In the genomic region with DNA sequence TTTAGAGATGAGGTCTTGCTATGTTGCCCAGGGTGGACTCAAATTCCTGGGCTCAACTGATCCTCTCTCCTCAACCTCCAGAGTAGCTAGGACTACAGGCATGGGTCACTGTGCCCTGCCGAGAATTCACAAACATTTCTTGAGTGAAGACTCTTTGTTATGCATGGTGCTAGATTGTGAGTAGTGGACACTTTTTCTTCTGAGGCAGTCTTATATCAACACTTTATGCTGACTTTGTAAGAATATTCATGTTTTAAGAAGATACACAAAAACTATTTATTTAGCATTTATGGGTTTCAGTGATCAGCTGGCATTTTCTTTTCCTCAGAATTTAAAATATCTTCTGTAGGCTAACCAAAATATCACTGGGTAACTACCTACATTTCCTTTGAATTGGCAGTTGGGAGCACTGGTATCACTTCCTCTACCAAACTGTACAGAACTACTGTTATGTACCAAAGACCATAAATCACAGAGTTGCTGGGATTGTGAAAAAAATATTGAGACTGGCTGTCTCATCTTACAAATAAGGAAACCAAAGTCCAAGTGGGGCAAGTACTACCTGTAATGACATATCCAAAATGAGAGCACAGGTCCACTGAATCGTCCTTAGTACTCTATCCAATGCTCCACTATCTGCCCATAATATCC, we compare ENCODE assay signal across 10 cellular contexts. TPM values are rescaled to one million over a fixed set of nuclear protein-coding genes. Genes with fewer than 3 reads are reported as not detected.
DNase-seq lines count a peak whose midpoint lies in the region; ATAC-seq and TF ChIP-seq lines count a peak whose summit lies in the region.
"Had no signal": no experiment of that assay in that cellular context is flagged by ENCODE, and none has a peak within 500 bp of the region (broad histone marks: within the 10 kb centered on the region; RNA-seq: fewer than 3 reads in every experiment).

No MANE protein-coding gene starts in this region.

- intact Hi-C loops in prostate gland (cut with DNase I), result loop anchor here (10.0 kb wide), 1 partner anchor 234 kb away; no protein-coding TSS in a partner anchor

- H3K4me3 Mint-ChIP-seq in naive B cell, result peak overlapping the region in 3 of 8 donors; percentile 11 to 69 (median 21)

- H3K36me3 ChIP-seq in MM.1S (replicated peaks; ENCODE audit: insufficient read depth, low read length), result no peaks in the 10 kb centered on the region
- H3K36me3 ChIP-seq in prostate gland, result no peaks in the 10 kb centered on the region
- H3K36me3 ChIP-seq: neutrophil had no signal

- TF ChIP-seq CTCF in MM.1S (IDR thresholded peaks at IDR 0.05; ENCODE audit: low read length) (no peak), prostate gland (IDR thresholded peaks at IDR 0.05) (no peak)

- H4K20me1 ChIP-seq in MM.1S (ENCODE audit: insufficient read depth, low read length), result no peaks in the 10 kb centered on the region

- H3K27me3 ChIP-seq in MM.1S (replicated peaks; ENCODE audit: insufficient read depth, low read length) (no peaks in the 10 kb centered on the region), prostate gland (replicated peaks; ENCODE audit: insufficient read depth) (no peaks in the 10 kb centered on the region)
- H3K27me3 ChIP-seq: neutrophil had no signal

- H3F3A ChIP-seq in MM.1S (ENCODE audit: insufficient read depth, low read length), result no peaks in the 10 kb centered on the region; the same call in 1 of the 2 replicates

- ATAC-seq in GM18873 (IDR thresholded peaks at IDR 0.05; ENCODE audit: low FRiP score, unreplicated experiment), result peak; percentile 64
- peak; percentile 72 for ATAC-seq in HG02642 (IDR thresholded peaks at IDR 0.05; ENCODE audit: poor library complexity, unreplicated experiment)
- ATAC-seq in naive B cell (ENCODE audit: low read depth in 2 of 2), result peak; percentile 91 to 92
- ATAC-seq: Panc1 had no signal

- peaks cover 39 to 56% (median 42%) of the 10 kb centered on the region in 3 donors for H3K4me1 Mint-ChIP-seq in naive B cell

- DNase-seq in MM.1S (peak; percentile 26), naive B cell (peak; percentile 23), NCI-H1694 (lab: John Stamatoyannopoulos, UW) (no peak), NCI-H1105 (lab: John Stamatoyannopoulos, UW) (no peak), prostate gland (ENCODE audit: low spot score) (no peak)
- DNase-seq: activated CD4-positive, alpha-beta T cell treated with anti-CD3 and anti-CD28 coated beads, Interleukin-2, amount 50 U/mL, for 48 hours had no signal

- no peak overlapping the region for H3K9ac ChIP-seq in MM.1S (ENCODE audit: low read length)

- H3K27ac ChIP-seq in MM.1S (ENCODE audit: low read length) (peak overlapping the region; percentile 34; the same call in 1 of the 2 replicates), prostate gland (no peak overlapping the region)
- H3K27ac ChIP-seq: neutrophil had no signal

- H3K9me3 Mint-ChIP-seq in naive B cell, result no peaks in the 10 kb centered on the region

- H3K4me3 ChIP-seq in MM.1S (ENCODE audit: low read length), result no peak overlapping the region
- no peak overlapping the region for H3K4me3 ChIP-seq in prostate gland

- 81% methylated on average over 2 of the region's 2 CpGs for WGBS in prostate gland

- H3K4me1 ChIP-seq in MM.1S (ENCODE audit: low read length), result peaks cover 26% of the 10 kb centered on the region
- no peaks in the 10 kb centered on the region for H3K4me1 ChIP-seq in prostate gland (replicated peaks)

- H3K4me2 ChIP-seq in MM.1S (ENCODE audit: low read depth, low read length), result peak overlapping the region; percentile 33; the same call in 1 of the 2 replicates

- H3K27me3 Mint-ChIP-seq in naive B cell, result no peaks in the 10 kb centered on the region

- no peak for TF ChIP-seq POLR2A in prostate gland (IDR thresholded peaks at IDR 0.05)

- no peak overlapping the region for H2AFZ ChIP-seq in MM.1S (ENCODE audit: low read length)

- H3K36me3 Mint-ChIP-seq in naive B cell, result peaks cover 0 to 4% of the 10 kb centered on the region in 2 donors

- no peaks in the 10 kb centered on the region for H3K9me3 ChIP-seq in MM.1S (replicated peaks; ENCODE audit: insufficient read depth, low read length)
- no peaks in the 10 kb centered on the region for H3K9me3 ChIP-seq in prostate gland
- H3K9me3 ChIP-seq: neutrophil had no signal

- H3K79me2 ChIP-seq in MM.1S (ENCODE audit: low read length), result peaks cover 93% of the 10 kb centered on the region

- peak overlapping the region in 5 of 6 donors; percentile 66 to 85 (median 79) for H3K27ac Mint-ChIP-seq in naive B cell

- no peaks in the 10 kb centered on the region for H3K9me2 ChIP-seq in MM.1S (replicated peaks; ENCODE audit: insufficient read depth, low read length)

RNA-seq across cellular contexts. Expression of gene DOCK10, which starts 34.0 kb away (rescaled TPM):
- 10 to 100 TPM; 18.4 to 29.9 (median 21.6) TPM for polyA plus RNA-seq in naive B cell (ENCODE audit: low read depth in 6 of 6)
- 1 to 10 TPM; 4.8 to 6.2 TPM for total RNA-seq in prostate gland

Comparison
In these comparisons a context has a peak if more than half of its experiments do, and no peak if none do; other contexts are left out.
1. DNase-seq: peak in MM.1S (single experiment) and naive B cell (single experiment); none in NCI-H1694 (single experiment), NCI-H1105 (single experiment) and prostate gland (single experiment).
2. Peak in every context shown above with its lines, with median percentiles within 50 percentile points of each other: ATAC-seq.